Comparison of ENCODE assay signal across 8 cellular contexts in the genomic region with DNA sequence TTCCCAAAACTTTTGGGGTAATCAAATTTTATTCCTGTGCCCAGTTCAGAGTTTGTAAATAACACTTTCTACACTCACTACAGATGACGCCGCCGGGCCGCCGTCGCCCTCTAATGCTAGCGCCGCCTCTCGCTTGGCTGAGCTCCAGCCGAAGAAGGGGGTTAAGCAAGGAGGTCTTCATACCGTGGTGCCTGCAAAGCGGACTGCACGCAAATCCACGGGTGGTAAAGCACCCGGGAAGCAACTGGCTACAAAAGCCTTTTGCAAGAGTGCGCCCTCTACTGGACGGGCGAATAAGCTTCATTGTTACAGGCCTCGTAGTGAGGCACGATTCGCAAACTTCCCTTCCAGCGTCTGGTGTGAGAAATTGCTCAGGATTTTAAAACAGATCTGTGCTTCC.
DNase-seq lines count a peak whose midpoint lies in the region; ATAC-seq and TF ChIP-seq lines count a peak whose summit lies in the region.

No MANE protein-coding gene starts in this region.

- no peak overlapping the region for H3K4me3 Mint-ChIP-seq in activated T-helper 2 cell treated with anti-CD3 and anti-CD28 coated beads, Interferon-gamma antibody, Interleukin-2, Interleukin-4, amounts not matched to agents 10 μg/mL and 5 μg/mL and 100 μg/mL, durations not matched to agents 14 hours and 24 hours and 36 hours (ENCODE audit: low read depth)
- H3K4me3 Mint-ChIP-seq in osteocyte (ENCODE audit: unreplicated experiment) = no peak overlapping the region

- H3K27ac Mint-ChIP-seq in activated T-helper 2 cell treated with anti-CD3 and anti-CD28 coated beads, Interferon-gamma antibody, Interleukin-2, Interleukin-4, amounts not matched to agents 10 μg/mL and 5 μg/mL and 100 μg/mL, durations not matched to agents 14 hours and 24 hours and 36 hours = no peak overlapping the region
- H3K27ac Mint-ChIP-seq in osteocyte (ENCODE audit: unreplicated experiment) = no peak overlapping the region

- ATAC-seq in HG02623 (IDR thresholded peaks at IDR 0.05; ENCODE audit: unreplicated experiment) = no peak
- no peak for ATAC-seq in HG03571 (IDR thresholded peaks at IDR 0.05; ENCODE audit: unreplicated experiment)
- ATAC-seq in GM19023 (IDR thresholded peaks at IDR 0.05; ENCODE audit: unreplicated experiment) = no peak

- in situ Hi-C loops in KBM-7 (cut with MboI; ENCODE audit: low pct_unique_long_range_greater_than_20kb, low sequenced_read_pairs) = no loop called here

- no peaks in the 10 kb centered on the region for H3K27me3 Mint-ChIP-seq in activated T-helper 2 cell treated with anti-CD3 and anti-CD28 coated beads, Interferon-gamma antibody, Interleukin-2, Interleukin-4, amounts not matched to agents 10 μg/mL and 5 μg/mL and 100 μg/mL, durations not matched to agents 14 hours and 24 hours and 36 hours (ENCODE audit: low read depth)
- no peaks in the 10 kb centered on the region for H3K27me3 Mint-ChIP-seq in osteocyte (ENCODE audit: unreplicated experiment)

- no peaks in the 10 kb centered on the region for H3K36me3 Mint-ChIP-seq in activated T-helper 2 cell treated with anti-CD3 and anti-CD28 coated beads, Interferon-gamma antibody, Interleukin-2, Interleukin-4, amounts not matched to agents 10 μg/mL and 5 μg/mL and 100 μg/mL, durations not matched to agents 14 hours and 24 hours and 36 hours (ENCODE audit: low read depth)
- no peaks in the 10 kb centered on the region for H3K36me3 Mint-ChIP-seq in osteocyte (ENCODE audit: unreplicated experiment)

- H3K4me1 Mint-ChIP-seq in activated T-helper 2 cell treated with anti-CD3 and anti-CD28 coated beads, Interferon-gamma antibody, Interleukin-2, Interleukin-4, amounts not matched to agents 10 μg/mL and 5 μg/mL and 100 μg/mL, durations not matched to agents 14 hours and 24 hours and 36 hours (ENCODE audit: low read depth) = no peaks in the 10 kb centered on the region
- H3K4me1 Mint-ChIP-seq in osteocyte (ENCODE audit: unreplicated experiment) = no peaks in the 10 kb centered on the region

- TF ChIP-seq CTCF in osteocyte (IDR thresholded peaks at IDR 0.05) = peak; percentile 23

- H3K9me3 Mint-ChIP-seq in activated T-helper 2 cell treated with anti-CD3 and anti-CD28 coated beads, Interferon-gamma antibody, Interleukin-2, Interleukin-4, amounts not matched to agents 10 μg/mL and 5 μg/mL and 100 μg/mL, durations not matched to agents 14 hours and 24 hours and 36 hours = no peaks in the 10 kb centered on the region
- no peaks in the 10 kb centered on the region for H3K9me3 Mint-ChIP-seq in osteocyte (ENCODE audit: unreplicated experiment)

- intact Hi-C loops in activated T-helper 2 cell treated with anti-CD3 and anti-CD28 coated beads, Interferon-gamma antibody, Interleukin-2, Interleukin-4, amounts not matched to agents 10 μg/mL and 5 μg/mL and 100 μg/mL, durations not matched to agents 14 hours and 24 hours and 36 hours (cut with micrococcal nuclease) = loop anchor here (2.0 kb wide), 1 partner anchor 822 kb away; no protein-coding TSS in a partner anchor

- DNase-seq in NCI-H748 (lab: John Stamatoyannopoulos, UW; ENCODE audit: unreplicated experiment) (peak; percentile 30), NCI-H748 treated with DMSO at 0.1 percent for 48 hours (lab: John Stamatoyannopoulos, UW) (no peak), KBM-7 (peak; percentile 40), osteocyte (ENCODE audit: extremely low spot score, unreplicated experiment) (no peak)
- DNase-seq in activated T-helper 2 cell treated with anti-CD3 and anti-CD28 coated beads, Interferon-gamma antibody, Interleukin-2, Interleukin-4, amounts not matched to agents 10 μg/mL and 5 μg/mL and 100 μg/mL, durations not matched to agents 14 hours and 24 hours and 36 hours (ENCODE audit: low spot score) = peak; percentile 16

Comparison
In these comparisons a context has a peak if more than half of its experiments do, and no peak if none do; other contexts are left out.
1. DNase-seq: peak in NCI-H748 (single experiment), KBM-7 (single experiment) and activated T-helper 2 cell treated with anti-CD3 and anti-CD28 coated beads, Interferon-gamma antibody, Interleukin-2, Interleukin-4, amounts not matched to agents 10 μg/mL and 5 μg/mL and 100 μg/mL, durations not matched to agents 14 hours and 24 hours and 36 hours (single experiment); none in NCI-H748 treated with DMSO at 0.1 percent for 48 hours (single experiment) and osteocyte (single experiment).